17 cellular contexts compared by ENCODE assay signal in genomic region chr7:106460792-106461254, GRCh38.
A peak's percentile ranks its signal among the peaks of the same experiment; 100 is the strongest.
DNase-seq lines count a peak whose midpoint lies in the region; ATAC-seq, FAIRE-seq and TF ChIP-seq lines count a peak whose summit lies in the region.
"Had no signal": no experiment of that assay in that cellular context is flagged by ENCODE, and none has a peak within 500 bp of the region (broad histone marks: within the 10 kb centered on the region; RNA-seq: fewer than 3 reads in every experiment).

No MANE protein-coding gene starts in this region.

- peak overlapping the region; percentile 27; the same call in 1 of the 2 replicates for H3K14ac ChIP-seq in IMR-90 (replicated peaks; ENCODE audit: low read depth, low read length)

- no peak overlapping the region for H4K5ac ChIP-seq in IMR-90 (ENCODE audit: low read depth, low read length)

- no peak for TF ChIP-seq EP300 in K562 (IDR thresholded peaks at IDR 0.05; ENCODE audit: low read length)

- H3K36me3 ChIP-seq in IMR-90 (ENCODE audit: control insufficient read depth, insufficient read depth, low read length) (no peaks in the 10 kb centered on the region), K562 (ENCODE audit: control insufficient read depth, insufficient read depth, low read length) (no peaks in the 10 kb centered on the region)
- H3K36me3 ChIP-seq: esophagus muscularis mucosa, MG63, spleen had no signal

- no peaks in the 10 kb centered on the region for H3K79me2 ChIP-seq in K562 (ENCODE audit: control insufficient read depth, insufficient read depth, low read length)

- BruUV-seq in IMR-90 (replicated peaks; lab: Mats Ljungman, UMichigan) (no TSS peak), K562 (replicated peaks; lab: Mats Ljungman, UMichigan) (no TSS peak)

- no peak overlapping the region for H2BK15ac ChIP-seq in IMR-90 (ENCODE audit: low read depth, low read length)

- H3K18ac ChIP-seq in IMR-90 (ENCODE audit: low read depth, low read length), result no peak overlapping the region

- no peak overlapping the region for H3K4ac ChIP-seq in IMR-90 (ENCODE audit: low read depth, low read length)

- H2BK20ac ChIP-seq in IMR-90 (ENCODE audit: low read depth, low read length), result no peak overlapping the region

- H2AK9ac ChIP-seq in IMR-90 (replicated peaks; ENCODE audit: low read depth, low read length, poor library complexity), result no peak overlapping the region

- H2AFZ ChIP-seq in IMR-90 (replicated peaks; ENCODE audit: low read length, poor library complexity) (peak overlapping the region; percentile 22), K562 (ENCODE audit: low read depth, low read length) (no peak overlapping the region)

- TF ChIP-seq POLR2A in IMR-90 (IDR thresholded peaks at IDR 0.05; ENCODE audit: low read depth, low read length), result no peak
- no peak for TF ChIP-seq POLR2A in K562 (conservative IDR thresholded peaks at IDR 0.05)

- H2AK5ac ChIP-seq in IMR-90 (ENCODE audit: low read depth, low read length), result no peak overlapping the region

- no peak overlapping the region for H3K56ac ChIP-seq in IMR-90 (ENCODE audit: extremely low read depth, insufficient read depth, low read length)

- H3K9me1 ChIP-seq in IMR-90 (ENCODE audit: insufficient read depth, low read length), result no peaks in the 10 kb centered on the region; the same call in 1 of the 2 replicates
- no peaks in the 10 kb centered on the region for H3K9me1 ChIP-seq in K562 (ENCODE audit: control insufficient read depth, insufficient read depth, low read length)

- CTCF ChIA-PET in IMR-90 (lab: Yijun Ruan, JAX) (no interaction called here), K562 (lab: Yijun Ruan, JAX; ENCODE audit: low intra/inter-chr PET ratio) (interaction anchor here (2.5 kb wide), 1 partner anchor 284 kb away, joined by 23 read pairs; no protein-coding TSS in a partner anchor)

- H3K9ac ChIP-seq in IMR-90 (ENCODE audit: low read depth, low read length) (no peak overlapping the region), K562 (ENCODE audit: insufficient read depth in 1 of 2, low read depth in 2 of 2, low read length in 2 of 2) (no peak overlapping the region)

- POLR2A ChIA-PET in IMR-90 (lab: Charles Lee; ENCODE audit: unreplicated experiment) (no interaction called here), K562 (lab: Yijun Ruan, JAX) (interaction anchor here (0.6 kb wide), 2 partner anchors 45 to 199 kb away, joined by 3 read pairs; no protein-coding TSS in a partner anchor)

- ATAC-seq in IMR-90 (ENCODE audit: low read depth), result no peak
- ATAC-seq in K562, result no peak
- ATAC-seq in HG02763 (IDR thresholded peaks at IDR 0.05; ENCODE audit: unreplicated experiment), result no peak
- ATAC-seq: SK-N-SH treated with all-trans-retinoic acid at 6 μM for 48 hours had no signal

- WGBS in IMR-90 (ENCODE audit: extremely low coverage in 2 of 2, insufficient read length in 1 of 2), 2 experiments, result no CpG with 5 or more reads among the region's 6 CpGs
- WGBS in K562 (ENCODE audit: insufficient coverage, low coverage, missing lambda C conversion rate), result 58% methylated on average over 6 of the region's 6 CpGs

- TF ChIP-seq RAD21 in IMR-90 (IDR thresholded peaks at IDR 0.05; ENCODE audit: low read length) (no peak), K562 (CRISPR knock-in tag; conservative IDR thresholded peaks at IDR 0.05 in 1 of 2, IDR thresholded peaks at IDR 0.05 in 1 of 2) (no peak)

- H4K20me1 ChIP-seq in IMR-90 (ENCODE audit: insufficient read depth, low read length) (no peaks in the 10 kb centered on the region), K562 (replicated peaks; ENCODE audit: control insufficient read depth, insufficient read depth, low read length) (no peaks in the 10 kb centered on the region)

- dilution Hi-C loops in IMR-90 (cut with HindIII; ENCODE audit: low sequenced_read_pairs, unreplicated experiment), result no loop called here

- FAIRE-seq in K562 (lab: Jason Lieb, UNC), result no peak

- no peak overlapping the region for H2BK5ac ChIP-seq in IMR-90 (ENCODE audit: low read depth, low read length, poor library complexity, severe bottlenecking)

- H3K27ac ChIP-seq in IMR-90 (ENCODE audit: insufficient read depth, low read length) (no peak overlapping the region), K562 (ENCODE audit: extremely low read depth, low read depth, low read length) (no peak overlapping the region)
- H3K27ac ChIP-seq: esophagus muscularis mucosa had no signal

- no peak overlapping the region for H2BK120ac ChIP-seq in IMR-90 (ENCODE audit: low read depth, low read length)

- no peaks in the 10 kb centered on the region for H3K79me1 ChIP-seq in IMR-90 (ENCODE audit: low read depth in 1 of 2, low read length in 2 of 2)

- TF ChIP-seq CTCF in IMR-90 (conservative IDR thresholded peaks at IDR 0.05; ENCODE audit: low read depth, low read length), result no peak
- no peak for TF ChIP-seq CTCF in K562 (IDR thresholded peaks at IDR 0.05 in 2 of 3, conservative IDR thresholded peaks at IDR 0.05 in 1 of 3; ENCODE audit: insufficient read depth in 2 of 3, low read depth in 1 of 3, low read length in 3 of 3)

- H4K91ac ChIP-seq in IMR-90 (ENCODE audit: insufficient read depth, low read depth, low read length), result no peak overlapping the region

- H4K8ac ChIP-seq in IMR-90 (ENCODE audit: low read depth in 2 of 2, low read length in 2 of 2), result no peak overlapping the region

- H3K9me3 ChIP-seq in IMR-90 (ENCODE audit: control insufficient read depth, insufficient read depth, low read length) (peaks cover 2% of the 10 kb centered on the region; the same call in 1 of the 2 replicates), K562 (replicated peaks; ENCODE audit: control insufficient read depth, insufficient read depth, low read depth, low read length) (0 out of 2 replicates have a peak, but pooled peaks cover 2% of the 10 kb centered on the region)
- H3K9me3 ChIP-seq: esophagus muscularis mucosa, MG63 had no signal

- H3K23ac ChIP-seq in IMR-90 (ENCODE audit: low read depth, low read length), result no peak overlapping the region

- intact Hi-C loops in IMR-90 (cut with micrococcal nuclease), result no loop called here
- intact Hi-C loops in K562 (cut with micrococcal nuclease), result loop anchor here (5.0 kb wide), 1 partner anchor 174 kb away; no protein-coding TSS in a partner anchor

- in situ Hi-C loops in IMR-90 (cut with MboI; ENCODE audit: low sequenced_read_pairs), result loop anchor here (5.0 to 10.0 kb wide), 2 partner anchors 186 to 284 kb away; no protein-coding TSS in a partner anchor
- in situ Hi-C loops in K562 (cut with MboI), result loop anchor here (5.0 kb wide), 1 partner anchor 284 kb away; no protein-coding TSS in a partner anchor

- no peak overlapping the region for H3K4me3 ChIP-seq in IMR-90 (ENCODE audit: insufficient read depth, low read depth, low read length)
- H3K4me3 ChIP-seq in K562, result no peak overlapping the region
- H3K4me3 ChIP-seq: esophagus muscularis mucosa, MG63, spleen had no signal

- H3K4me1 ChIP-seq in IMR-90 (ENCODE audit: control insufficient read depth, insufficient read depth, low read length), result no peaks in the 10 kb centered on the region
- peaks cover 0 to 11% of the 10 kb centered on the region in 2 experiments; a peak in 2 of 5 replicates for H3K4me1 ChIP-seq in K562 (replicated peaks in 1 of 2; ENCODE audit: control insufficient read depth in 2 of 2, insufficient read depth in 2 of 2, low read length in 2 of 2)

- DNase-seq in Daoy (ENCODE audit: low read depth) (peak; percentile 75), IMR-90 (no peak), K562 (ENCODE audit: extremely low read depth in 1 of 4, low spot score in 3 of 4) (no peak), kidney tubule cell (ENCODE audit: low spot score) (peak; percentile 87), NCI-H2171 (lab: John Stamatoyannopoulos, UW) (no peak), HUDEP-2 (lab: John Stamatoyannopoulos, UW; ENCODE audit: unreplicated experiment in 76 of 76) (no peak)
- DNase-seq: activated CD4-positive, CD25-positive, alpha-beta regulatory T cell; amniotic stem cell; CD4-positive, alpha-beta memory T cell; central memory CD4-positive, alpha-beta T cell; MG63; NCI-H146; spleen; stimulated activated CD4-positive, alpha-beta T cell treated with anti-CD3 and anti-CD28 coated beads, Interleukin-4, amount 100 ng/mL, for 4 hours had no signal

- H3K4me2 ChIP-seq in IMR-90 (ENCODE audit: low read depth, low read length), result no peak overlapping the region
- H3K4me2 ChIP-seq in K562 (ENCODE audit: insufficient read depth, low read length), result no peak overlapping the region

- H3K27me3 ChIP-seq in IMR-90 (ENCODE audit: control insufficient read depth, insufficient read depth, low read length), result no peaks in the 10 kb centered on the region
- no peaks in the 10 kb centered on the region for H3K27me3 ChIP-seq in K562 (ENCODE audit: control insufficient read depth in 2 of 2, insufficient read depth in 2 of 2, low read length in 2 of 2)
- H3K27me3 ChIP-seq: esophagus muscularis mucosa, MG63, spleen had no signal

TF ChIP-seq in IMR-90, 13 proteins besides CTCF, POLR2A, EP300 and RAD21:
- no peak for TF ChIP-seq SMC3 (IDR thresholded peaks at IDR 0.05; ENCODE audit: low read depth, low read length)
- TF ChIP-seq RFX5 (IDR thresholded peaks at IDR 0.05; ENCODE audit: low read depth, low read length), result no peak

TF ChIP-seq in K562, 482 proteins besides CTCF, POLR2A, EP300 and RAD21 (continues in another document):
- TF ChIP-seq STAT5B (CRISPR knock-in tag; IDR thresholded peaks at IDR 0.05) (no peak), SMAD3 (CRISPR knock-in tag; conservative IDR thresholded peaks at IDR 0.05) (no peak), NR2C1 (IDR thresholded peaks at IDR 0.05) (no peak), NR2C1 (tag; IDR thresholded peaks at IDR 0.05) (peak; percentile 75), HDAC1 (IDR thresholded peaks at IDR 0.05) (no peak), SMARCB1 (IDR thresholded peaks at IDR 0.05; ENCODE audit: insufficient read length, low read depth) (no peak), ZNF511 (CRISPR knock-in tag; IDR thresholded peaks at IDR 0.05) (no peak), GABPA (tag; conservative IDR thresholded peaks at IDR 0.05; ENCODE audit: low read depth) (peak; percentile 29; the same call in 1 of the 2 replicates), TGIF2 (CRISPR knock-in tag; IDR thresholded peaks at IDR 0.05) (no peak)
- TF ChIP-seq, protein P1, sequence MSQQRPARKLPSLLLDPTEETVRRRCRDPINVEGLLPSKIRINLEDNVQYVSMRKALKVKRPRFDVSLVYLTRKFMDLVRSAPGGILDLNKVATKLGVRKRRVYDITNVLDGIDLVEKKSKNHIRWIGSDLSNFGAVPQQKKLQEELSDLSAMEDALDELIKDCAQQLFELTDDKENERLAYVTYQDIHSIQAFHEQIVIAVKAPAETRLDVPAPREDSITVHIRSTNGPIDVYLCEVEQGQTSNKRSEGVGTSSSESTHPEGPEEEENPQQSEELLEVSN (IDR thresholded peaks at IDR 0.05; ENCODE audit: borderline replicate concordance in 1 of 2, extremely low read depth in 1 of 2, insufficient read depth in 1 of 2, insufficient read length in 1 of 2, low read depth in 1 of 2, low read length in 1 of 2, poor library complexity in 1 of 2, severe bottlenecking in 1 of 2), result no peak

Comparison
In these comparisons a context has a peak if more than half of its experiments do, and no peak if none do; other contexts are left out.
1. DNase-seq: peak in Daoy (single experiment) and kidney tubule cell (single experiment); none in IMR-90 (single experiment), K562 (0 of 4), NCI-H2171 (single experiment) and HUDEP-2 (0 of 76).